Comparison of ENCODE assay signal across 1 cellular context in the genomic region with DNA sequence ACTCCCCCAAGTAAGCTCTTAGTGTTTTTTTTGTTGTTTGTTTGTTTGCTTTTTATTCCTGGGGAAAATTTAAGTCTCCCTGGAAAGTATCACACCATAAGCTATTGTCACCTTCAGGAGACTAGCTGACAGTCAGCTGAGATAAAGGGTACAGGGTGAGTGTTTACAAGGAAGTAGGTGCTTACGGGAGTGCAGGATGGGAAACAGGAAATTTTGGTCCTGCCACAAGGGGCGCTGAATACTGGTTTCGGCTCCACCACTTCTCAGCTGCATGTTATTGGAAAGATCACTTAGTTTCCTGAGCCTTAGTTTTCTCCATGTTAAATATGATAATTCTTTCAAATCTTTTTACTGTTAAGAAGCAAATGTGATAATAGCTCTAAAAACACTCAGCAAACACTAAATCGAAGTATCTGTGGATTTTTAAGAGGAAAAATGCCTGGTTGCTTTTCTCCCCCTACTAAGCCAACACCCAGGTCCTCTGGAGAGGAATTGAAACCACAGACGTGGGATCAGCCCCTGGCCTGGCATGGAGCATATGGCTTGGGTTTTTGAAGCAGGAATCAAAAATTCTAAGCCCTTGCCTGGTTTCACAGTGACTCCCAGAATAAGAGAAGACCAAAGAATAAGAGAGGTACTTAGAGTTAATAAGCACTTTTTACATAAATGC.
TF ChIP-seq lines count a peak whose summit lies in the region.

No MANE protein-coding gene starts in this region.

TF ChIP-seq in K562, 482 proteins besides CTCF, POLR2A, EP300 and RAD21 (continued from another document and continues in another):
- TF ChIP-seq, protein P1, sequence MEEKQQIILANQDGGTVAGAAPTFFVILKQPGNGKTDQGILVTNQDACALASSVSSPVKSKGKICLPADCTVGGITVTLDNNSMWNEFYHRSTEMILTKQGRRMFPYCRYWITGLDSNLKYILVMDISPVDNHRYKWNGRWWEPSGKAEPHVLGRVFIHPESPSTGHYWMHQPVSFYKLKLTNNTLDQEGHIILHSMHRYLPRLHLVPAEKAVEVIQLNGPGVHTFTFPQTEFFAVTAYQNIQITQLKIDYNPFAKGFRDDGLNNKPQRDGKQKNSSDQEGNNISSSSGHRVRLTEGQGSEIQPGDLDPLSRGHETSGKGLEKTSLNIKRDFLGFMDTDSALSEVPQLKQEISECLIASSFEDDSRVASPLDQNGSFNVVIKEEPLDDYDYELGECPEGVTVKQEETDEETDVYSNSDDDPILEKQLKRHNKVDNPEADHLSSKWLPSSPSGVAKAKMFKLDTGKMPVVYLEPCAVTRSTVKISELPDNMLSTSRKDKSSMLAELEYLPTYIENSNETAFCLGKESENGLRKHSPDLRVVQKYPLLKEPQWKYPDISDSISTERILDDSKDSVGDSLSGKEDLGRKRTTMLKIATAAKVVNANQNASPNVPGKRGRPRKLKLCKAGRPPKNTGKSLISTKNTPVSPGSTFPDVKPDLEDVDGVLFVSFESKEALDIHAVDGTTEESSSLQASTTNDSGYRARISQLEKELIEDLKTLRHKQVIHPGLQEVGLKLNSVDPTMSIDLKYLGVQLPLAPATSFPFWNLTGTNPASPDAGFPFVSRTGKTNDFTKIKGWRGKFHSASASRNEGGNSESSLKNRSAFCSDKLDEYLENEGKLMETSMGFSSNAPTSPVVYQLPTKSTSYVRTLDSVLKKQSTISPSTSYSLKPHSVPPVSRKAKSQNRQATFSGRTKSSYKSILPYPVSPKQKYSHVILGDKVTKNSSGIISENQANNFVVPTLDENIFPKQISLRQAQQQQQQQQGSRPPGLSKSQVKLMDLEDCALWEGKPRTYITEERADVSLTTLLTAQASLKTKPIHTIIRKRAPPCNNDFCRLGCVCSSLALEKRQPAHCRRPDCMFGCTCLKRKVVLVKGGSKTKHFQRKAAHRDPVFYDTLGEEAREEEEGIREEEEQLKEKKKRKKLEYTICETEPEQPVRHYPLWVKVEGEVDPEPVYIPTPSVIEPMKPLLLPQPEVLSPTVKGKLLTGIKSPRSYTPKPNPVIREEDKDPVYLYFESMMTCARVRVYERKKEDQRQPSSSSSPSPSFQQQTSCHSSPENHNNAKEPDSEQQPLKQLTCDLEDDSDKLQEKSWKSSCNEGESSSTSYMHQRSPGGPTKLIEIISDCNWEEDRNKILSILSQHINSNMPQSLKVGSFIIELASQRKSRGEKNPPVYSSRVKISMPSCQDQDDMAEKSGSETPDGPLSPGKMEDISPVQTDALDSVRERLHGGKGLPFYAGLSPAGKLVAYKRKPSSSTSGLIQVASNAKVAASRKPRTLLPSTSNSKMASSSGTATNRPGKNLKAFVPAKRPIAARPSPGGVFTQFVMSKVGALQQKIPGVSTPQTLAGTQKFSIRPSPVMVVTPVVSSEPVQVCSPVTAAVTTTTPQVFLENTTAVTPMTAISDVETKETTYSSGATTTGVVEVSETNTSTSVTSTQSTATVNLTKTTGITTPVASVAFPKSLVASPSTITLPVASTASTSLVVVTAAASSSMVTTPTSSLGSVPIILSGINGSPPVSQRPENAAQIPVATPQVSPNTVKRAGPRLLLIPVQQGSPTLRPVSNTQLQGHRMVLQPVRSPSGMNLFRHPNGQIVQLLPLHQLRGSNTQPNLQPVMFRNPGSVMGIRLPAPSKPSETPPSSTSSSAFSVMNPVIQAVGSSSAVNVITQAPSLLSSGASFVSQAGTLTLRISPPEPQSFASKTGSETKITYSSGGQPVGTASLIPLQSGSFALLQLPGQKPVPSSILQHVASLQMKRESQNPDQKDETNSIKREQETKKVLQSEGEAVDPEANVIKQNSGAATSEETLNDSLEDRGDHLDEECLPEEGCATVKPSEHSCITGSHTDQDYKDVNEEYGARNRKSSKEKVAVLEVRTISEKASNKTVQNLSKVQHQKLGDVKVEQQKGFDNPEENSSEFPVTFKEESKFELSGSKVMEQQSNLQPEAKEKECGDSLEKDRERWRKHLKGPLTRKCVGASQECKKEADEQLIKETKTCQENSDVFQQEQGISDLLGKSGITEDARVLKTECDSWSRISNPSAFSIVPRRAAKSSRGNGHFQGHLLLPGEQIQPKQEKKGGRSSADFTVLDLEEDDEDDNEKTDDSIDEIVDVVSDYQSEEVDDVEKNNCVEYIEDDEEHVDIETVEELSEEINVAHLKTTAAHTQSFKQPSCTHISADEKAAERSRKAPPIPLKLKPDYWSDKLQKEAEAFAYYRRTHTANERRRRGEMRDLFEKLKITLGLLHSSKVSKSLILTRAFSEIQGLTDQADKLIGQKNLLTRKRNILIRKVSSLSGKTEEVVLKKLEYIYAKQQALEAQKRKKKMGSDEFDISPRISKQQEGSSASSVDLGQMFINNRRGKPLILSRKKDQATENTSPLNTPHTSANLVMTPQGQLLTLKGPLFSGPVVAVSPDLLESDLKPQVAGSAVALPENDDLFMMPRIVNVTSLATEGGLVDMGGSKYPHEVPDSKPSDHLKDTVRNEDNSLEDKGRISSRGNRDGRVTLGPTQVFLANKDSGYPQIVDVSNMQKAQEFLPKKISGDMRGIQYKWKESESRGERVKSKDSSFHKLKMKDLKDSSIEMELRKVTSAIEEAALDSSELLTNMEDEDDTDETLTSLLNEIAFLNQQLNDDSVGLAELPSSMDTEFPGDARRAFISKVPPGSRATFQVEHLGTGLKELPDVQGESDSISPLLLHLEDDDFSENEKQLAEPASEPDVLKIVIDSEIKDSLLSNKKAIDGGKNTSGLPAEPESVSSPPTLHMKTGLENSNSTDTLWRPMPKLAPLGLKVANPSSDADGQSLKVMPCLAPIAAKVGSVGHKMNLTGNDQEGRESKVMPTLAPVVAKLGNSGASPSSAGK (IDR thresholded peaks at IDR 0.05): peak; percentile 36; the same call in 1 of the 2 replicates
- TF ChIP-seq NONO (IDR thresholded peaks at IDR 0.05; ENCODE audit: low read depth in 2 of 2, low read length in 1 of 2) (no peak), ZBED1 (IDR thresholded peaks at IDR 0.05) (no peak), POLR3A (IDR thresholded peaks at IDR 0.05; ENCODE audit: borderline replicate concordance, extremely low read depth, insufficient read depth, insufficient read length) (no peak), KLF6 (CRISPR knock-in tag; IDR thresholded peaks at IDR 0.05; ENCODE audit: borderline replicate concordance) (no peak), FOS (IDR thresholded peaks at IDR 0.05; ENCODE audit: extremely low read depth, insufficient read length) (no peak), ZNF274 (IDR thresholded peaks at IDR 0.05; ENCODE audit: borderline replicate concordance, low read depth, low read length) (no peak), NCOA2 (IDR thresholded peaks at IDR 0.05; ENCODE audit: partially characterized antibody in 2 of 2) (no peak), ZNF551 (CRISPR knock-in tag; IDR thresholded peaks at IDR 0.05) (no peak), TEAD4 (IDR thresholded peaks at IDR 0.05; ENCODE audit: low read length) (no peak), TEAD4 (CRISPR knock-in tag; IDR thresholded peaks at IDR 0.05; ENCODE audit: borderline replicate concordance) (no peak), CTBP1 (IDR thresholded peaks at IDR 0.05; ENCODE audit: borderline replicate concordance) (peak; percentile 30; the same call in 1 of the 2 replicates), CCAR2 (IDR thresholded peaks at IDR 0.05; ENCODE audit: low read depth, low read length) (no peak), TEAD1 (CRISPR knock-in tag; IDR thresholded peaks at IDR 0.05) (no peak), KLF16 (IDR thresholded peaks at IDR 0.05) (peak; percentile 48; the same call in 1 of the 2 replicates), FOXP1 (CRISPR knock-in tag; IDR thresholded peaks at IDR 0.05) (no peak), HNRNPL (IDR thresholded peaks at IDR 0.05; ENCODE audit: low read depth, low read length) (no peak), SMC3 (conservative IDR thresholded peaks at IDR 0.05; ENCODE audit: insufficient read depth, low read depth, low read length) (0 out of 2 replicates have a peak, but pooled peaks have one; percentile 14), NR3C1 (CRISPR knock-in tag; IDR thresholded peaks at IDR 0.05) (no peak), RAD51 (IDR thresholded peaks at IDR 0.05; ENCODE audit: borderline replicate concordance, low read depth) (no peak), ZNF778 (CRISPR knock-in tag; IDR thresholded peaks at IDR 0.05) (no peak), SOX6 (IDR thresholded peaks at IDR 0.05) (peak; percentile 29; the same call in 1 of the 2 replicates), ARHGAP35 (IDR thresholded peaks at IDR 0.05; ENCODE audit: partially characterized antibody) (no peak)
- TF ChIP-seq, protein P2, sequence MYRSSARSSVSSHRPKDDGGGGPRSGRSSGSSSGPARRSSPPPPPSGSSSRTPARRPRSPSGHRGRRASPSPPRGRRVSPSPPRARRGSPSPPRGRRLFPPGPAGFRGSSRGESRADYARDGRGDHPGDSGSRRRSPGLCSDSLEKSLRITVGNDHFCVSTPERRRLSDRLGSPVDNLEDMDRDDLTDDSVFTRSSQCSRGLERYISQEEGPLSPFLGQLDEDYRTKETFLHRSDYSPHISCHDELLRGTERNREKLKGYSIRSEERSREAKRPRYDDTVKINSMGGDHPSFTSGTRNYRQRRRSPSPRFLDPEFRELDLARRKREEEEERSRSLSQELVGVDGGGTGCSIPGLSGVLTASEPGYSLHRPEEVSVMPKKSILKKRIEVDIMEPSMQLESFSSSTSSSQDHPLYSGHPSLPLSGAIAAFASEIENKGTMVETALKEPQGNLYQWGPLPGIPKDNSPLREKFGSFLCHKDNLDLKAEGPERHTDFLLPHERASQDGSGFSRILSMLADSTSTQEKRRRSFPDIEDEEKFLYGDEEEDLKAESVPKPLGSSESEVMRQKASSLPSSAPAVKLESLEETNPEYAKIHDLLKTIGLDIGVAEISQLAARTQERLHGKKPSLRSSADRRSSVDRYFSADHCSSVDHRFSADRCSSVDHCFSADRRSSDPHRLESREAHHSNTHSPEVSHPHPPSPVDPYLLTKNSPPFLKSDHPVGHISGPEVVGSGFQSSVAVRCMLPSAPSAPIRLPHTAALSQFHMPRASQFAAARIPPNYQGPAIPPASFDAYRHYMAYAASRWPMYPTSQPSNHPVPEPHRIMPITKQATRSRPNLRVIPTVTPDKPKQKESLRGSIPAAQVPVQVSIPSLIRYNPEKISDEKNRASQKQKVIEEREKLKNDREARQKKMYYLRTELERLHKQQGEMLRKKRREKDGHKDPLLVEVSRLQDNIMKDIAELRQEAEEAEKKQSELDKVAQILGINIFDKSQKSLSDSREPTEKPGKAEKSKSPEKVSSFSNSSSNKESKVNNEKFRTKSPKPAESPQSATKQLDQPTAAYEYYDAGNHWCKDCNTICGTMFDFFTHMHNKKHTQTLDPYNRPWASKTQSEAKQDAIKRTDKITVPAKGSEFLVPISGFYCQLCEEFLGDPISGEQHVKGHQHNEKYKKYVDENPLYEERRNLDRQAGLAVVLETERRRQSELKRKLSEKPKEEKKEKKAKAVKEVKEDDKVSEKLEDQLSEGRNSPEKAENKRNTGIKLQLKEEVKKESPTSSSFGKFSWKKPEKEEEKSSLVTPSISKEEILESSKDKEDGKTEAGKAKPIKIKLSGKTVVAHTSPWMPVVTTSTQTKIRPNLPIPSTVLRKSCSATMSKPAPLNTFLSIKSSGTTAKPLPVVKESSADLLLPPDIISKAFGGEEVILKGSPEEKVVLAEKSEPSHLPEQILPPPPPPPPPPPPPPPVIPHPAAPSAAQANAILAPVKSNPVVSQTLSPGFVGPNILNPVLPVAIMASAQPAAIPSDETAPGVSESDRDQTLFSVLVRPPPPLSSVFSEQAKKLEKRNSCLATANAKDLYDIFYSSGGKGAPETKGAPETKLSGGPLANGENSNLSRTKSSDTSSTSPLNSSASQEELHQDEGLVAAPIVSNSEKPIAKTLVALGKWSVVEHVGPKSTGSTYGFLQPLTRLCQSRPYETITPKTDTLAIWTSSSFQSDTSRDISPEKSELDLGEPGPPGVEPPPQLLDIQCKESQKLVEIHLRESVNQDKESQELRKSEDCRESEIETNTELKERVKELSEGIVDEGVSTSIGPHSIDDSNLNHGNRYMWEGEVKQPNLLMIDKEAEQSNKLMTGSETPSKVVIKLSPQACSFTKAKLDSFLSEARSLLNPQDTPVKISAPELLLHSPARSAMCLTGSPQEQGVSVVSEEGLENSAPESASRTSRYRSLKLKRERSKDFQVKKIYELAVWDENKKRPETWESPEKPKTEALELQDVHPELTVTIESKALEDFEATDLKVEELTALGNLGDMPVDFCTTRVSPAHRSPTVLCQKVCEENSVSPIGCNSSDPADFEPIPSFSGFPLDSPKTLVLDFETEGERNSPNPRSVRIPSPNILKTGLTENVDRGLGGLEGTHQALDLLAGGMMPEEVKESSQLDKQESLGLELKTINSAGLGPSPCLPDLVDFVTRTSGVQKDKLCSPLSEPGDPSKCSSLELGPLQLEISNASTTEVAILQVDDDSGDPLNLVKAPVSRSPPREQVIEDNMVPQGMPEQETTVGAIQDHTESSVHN (IDR thresholded peaks at IDR 0.05; ENCODE audit: borderline replicate concordance in 1 of 2, low read depth in 1 of 2): no peak
- TF ChIP-seq, protein P3, sequence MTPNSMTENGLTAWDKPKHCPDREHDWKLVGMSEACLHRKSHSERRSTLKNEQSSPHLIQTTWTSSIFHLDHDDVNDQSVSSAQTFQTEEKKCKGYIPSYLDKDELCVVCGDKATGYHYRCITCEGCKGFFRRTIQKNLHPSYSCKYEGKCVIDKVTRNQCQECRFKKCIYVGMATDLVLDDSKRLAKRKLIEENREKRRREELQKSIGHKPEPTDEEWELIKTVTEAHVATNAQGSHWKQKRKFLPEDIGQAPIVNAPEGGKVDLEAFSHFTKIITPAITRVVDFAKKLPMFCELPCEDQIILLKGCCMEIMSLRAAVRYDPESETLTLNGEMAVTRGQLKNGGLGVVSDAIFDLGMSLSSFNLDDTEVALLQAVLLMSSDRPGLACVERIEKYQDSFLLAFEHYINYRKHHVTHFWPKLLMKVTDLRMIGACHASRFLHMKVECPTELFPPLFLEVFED (CRISPR knock-in tag; conservative IDR thresholded peaks at IDR 0.05): no peak
- TF ChIP-seq, protein P4, sequence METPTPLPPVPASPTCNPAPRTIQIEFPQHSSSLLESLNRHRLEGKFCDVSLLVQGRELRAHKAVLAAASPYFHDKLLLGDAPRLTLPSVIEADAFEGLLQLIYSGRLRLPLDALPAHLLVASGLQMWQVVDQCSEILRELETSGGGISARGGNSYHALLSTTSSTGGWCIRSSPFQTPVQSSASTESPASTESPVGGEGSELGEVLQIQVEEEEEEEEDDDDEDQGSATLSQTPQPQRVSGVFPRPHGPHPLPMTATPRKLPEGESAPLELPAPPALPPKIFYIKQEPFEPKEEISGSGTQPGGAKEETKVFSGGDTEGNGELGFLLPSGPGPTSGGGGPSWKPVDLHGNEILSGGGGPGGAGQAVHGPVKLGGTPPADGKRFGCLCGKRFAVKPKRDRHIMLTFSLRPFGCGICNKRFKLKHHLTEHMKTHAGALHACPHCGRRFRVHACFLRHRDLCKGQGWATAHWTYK (CRISPR knock-in tag; IDR thresholded peaks at IDR 0.05): no peak
- TF ChIP-seq, protein P5, sequence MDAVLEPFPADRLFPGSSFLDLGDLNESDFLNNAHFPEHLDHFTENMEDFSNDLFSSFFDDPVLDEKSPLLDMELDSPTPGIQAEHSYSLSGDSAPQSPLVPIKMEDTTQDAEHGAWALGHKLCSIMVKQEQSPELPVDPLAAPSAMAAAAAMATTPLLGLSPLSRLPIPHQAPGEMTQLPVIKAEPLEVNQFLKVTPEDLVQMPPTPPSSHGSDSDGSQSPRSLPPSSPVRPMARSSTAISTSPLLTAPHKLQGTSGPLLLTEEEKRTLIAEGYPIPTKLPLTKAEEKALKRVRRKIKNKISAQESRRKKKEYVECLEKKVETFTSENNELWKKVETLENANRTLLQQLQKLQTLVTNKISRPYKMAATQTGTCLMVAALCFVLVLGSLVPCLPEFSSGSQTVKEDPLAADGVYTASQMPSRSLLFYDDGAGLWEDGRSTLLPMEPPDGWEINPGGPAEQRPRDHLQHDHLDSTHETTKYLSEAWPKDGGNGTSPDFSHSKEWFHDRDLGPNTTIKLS (IDR thresholded peaks at IDR 0.05; ENCODE audit: borderline replicate concordance, low read depth): no peak
